Comparison of ENCODE assay signal across 22 cellular contexts in the genomic region with DNA sequence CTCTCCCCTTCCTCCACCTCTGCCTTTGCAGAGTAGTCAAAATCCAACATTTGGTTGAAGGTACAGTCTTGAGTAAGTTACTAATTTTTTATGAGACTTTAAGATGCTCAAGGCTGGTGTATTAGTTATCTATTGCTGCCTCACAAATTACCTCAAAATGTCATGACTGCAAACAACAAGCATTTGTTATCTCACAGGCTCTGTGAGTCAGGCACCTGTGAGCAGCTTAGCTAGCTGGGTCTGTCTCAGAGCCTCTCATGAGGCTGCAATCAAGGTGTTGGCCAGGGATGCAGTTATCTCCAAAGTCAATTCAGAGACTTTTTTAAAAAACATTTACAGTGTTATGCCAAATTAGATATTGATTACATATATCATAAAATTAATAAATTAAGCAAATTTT.
"Had no signal": no experiment of that assay in that cellular context is flagged by ENCODE, and none has a peak within 500 bp of the region (broad histone marks: within the 10 kb centered on the region; RNA-seq: fewer than 3 reads in every experiment).

No MANE protein-coding gene starts in this region.

- H3K27ac Mint-ChIP-seq: activated naive CD8-positive, alpha-beta T cell; activated T-helper 2 cell treated with anti-CD3 and anti-CD28 coated beads, Interferon-gamma antibody, Interleukin-2, Interleukin-4, amounts not matched to agents 10 μg/mL and 5 μg/mL and 100 μg/mL, durations not matched to agents 14 hours and 24 hours and 36 hours; natural killer cell; stimulated activated naive CD8-positive, alpha-beta T cell treated with anti-CD3 and anti-CD28 coated beads, Interleukin-15, Interleukin-2, amounts not matched to agents 100 ng/mL and 50 ng/mL, for 24 hours; WTC11 had no signal

- H3K4me1 ChIP-seq: adrenal gland, colonic mucosa, left lung, prostate gland, thyroid gland, upper lobe of right lung had no signal

- H3K27me3 ChIP-seq: adrenal gland, colonic mucosa, left lung, neutrophil, ovary, thyroid gland, upper lobe of right lung had no signal

- H3K9me3 ChIP-seq: adrenal gland, colonic mucosa, left lung, neutrophil, ovary, prostate gland, thyroid gland, upper lobe of right lung had no signal

- ATAC-seq: activated T-cell treated with anti-CD3 and anti-CD28 coated beads, Interleukin-2, amount 50 U/mL, for 4 hours; left lung; natural killer cell; upper lobe of right lung; WTC11 had no signal

- H3K27ac ChIP-seq: adrenal gland, colonic mucosa, epithelial cell of prostate, left lung, neutrophil, ovary, prostate gland, thyroid gland, upper lobe of right lung had no signal

- H3K9me3 Mint-ChIP-seq: activated T-cell treated with anti-CD3 and anti-CD28 coated beads, Interleukin-2, amount 50 U/mL, for 4 hours; activated T-helper 2 cell treated with anti-CD3 and anti-CD28 coated beads, Interferon-gamma antibody, Interleukin-2, Interleukin-4, amounts not matched to agents 10 μg/mL and 5 μg/mL and 100 μg/mL, durations not matched to agents 14 hours and 24 hours and 36 hours; stimulated activated naive CD8-positive, alpha-beta T cell treated with anti-CD3 and anti-CD28 coated beads, Interleukin-15, Interleukin-2, amounts not matched to agents 100 ng/mL and 50 ng/mL, for 24 hours; WTC11 had no signal

- H3K4me3 Mint-ChIP-seq: activated naive CD8-positive, alpha-beta T cell; activated T-cell treated with anti-CD3 and anti-CD28 coated beads, Interleukin-2, amount 50 U/mL, for 4 hours; natural killer cell; stimulated activated naive CD8-positive, alpha-beta T cell treated with anti-CD3 and anti-CD28 coated beads, Interleukin-15, Interleukin-2, amounts not matched to agents 100 ng/mL and 50 ng/mL, for 24 hours; WTC11 had no signal

- DNase-seq: activated CD8-positive, alpha-beta memory T cell treated with anti-CD3 and anti-CD28 coated beads, Interleukin-2, amount 50 U/mL, for 48 hours; activated naive CD4-positive, alpha-beta T cell; activated T-cell treated with anti-CD3 and anti-CD28 coated beads, Interleukin-2, amount 50 U/mL, for 4 hours; adrenal gland; colonic mucosa; kidney; left lung; natural killer cell; ovary; stimulated activated CD4-positive, alpha-beta T cell treated with anti-CD3 and anti-CD28 coated beads, Interleukin-12 subunit alpha, Interleukin-12 subunit beta, amount 100 ng/mL, for 4 hours; substantia nigra; T-helper 9 cell; thyroid gland; upper lobe of right lung had no signal

- H3K4me3 ChIP-seq: adrenal gland, colonic mucosa, left lung, lung, ovary, prostate gland, thyroid gland, upper lobe of right lung had no signal

- H3K36me3 Mint-ChIP-seq: activated naive CD8-positive, alpha-beta T cell; natural killer cell; WTC11 had no signal

- H3K27me3 Mint-ChIP-seq: stimulated activated naive CD8-positive, alpha-beta T cell treated with anti-CD3 and anti-CD28 coated beads, Interleukin-15, Interleukin-2, amounts not matched to agents 100 ng/mL and 50 ng/mL, for 24 hours had no signal

- H3K36me3 ChIP-seq: adrenal gland, colonic mucosa, left lung, neutrophil, ovary, prostate gland, thyroid gland, upper lobe of right lung had no signal

- H3K4me1 Mint-ChIP-seq: natural killer cell had no signal
